In the genomic region with DNA sequence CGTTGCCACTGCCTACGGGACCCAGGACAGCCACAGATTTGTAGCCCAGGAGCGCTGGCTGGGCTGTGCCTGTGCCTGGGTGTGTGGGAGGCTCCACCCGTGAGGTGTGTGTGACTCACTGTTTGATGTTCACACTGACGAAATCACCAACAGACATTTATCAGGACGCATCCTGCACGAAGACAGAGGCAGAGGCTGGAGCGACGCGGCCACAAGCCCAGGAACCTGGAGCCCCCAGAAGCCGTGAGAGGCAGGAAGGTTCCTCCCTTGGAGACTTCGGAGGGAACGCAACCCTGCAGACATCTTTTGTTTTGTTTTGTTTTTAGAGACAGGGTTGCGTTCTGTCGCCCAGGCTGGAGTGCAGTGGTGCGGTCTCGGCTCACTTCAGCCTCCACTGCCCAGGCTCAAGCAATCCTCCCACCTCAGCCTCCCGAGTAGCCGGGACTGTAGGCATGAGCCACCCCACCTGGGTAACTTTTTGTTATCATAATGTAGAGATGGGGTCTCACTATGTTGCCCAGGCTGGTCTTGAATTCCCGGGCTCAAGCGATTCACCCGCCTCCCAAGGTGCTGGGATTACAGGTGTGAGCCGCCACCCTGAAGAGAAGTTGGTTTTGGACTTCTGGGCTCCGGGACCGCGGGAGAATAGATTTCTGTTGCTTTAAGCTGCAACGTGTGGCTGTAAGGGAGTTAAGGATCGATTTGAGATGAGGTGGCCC, we compare ENCODE assay signal across 1 cellular context.
TF ChIP-seq lines count a peak whose summit lies in the region.

No MANE protein-coding gene starts in this region.

TF ChIP-seq in HepG2, 621 proteins besides CTCF, POLR2A, EP300 and RAD21 (continued from another document):
- TF ChIP-seq, protein P1, sequence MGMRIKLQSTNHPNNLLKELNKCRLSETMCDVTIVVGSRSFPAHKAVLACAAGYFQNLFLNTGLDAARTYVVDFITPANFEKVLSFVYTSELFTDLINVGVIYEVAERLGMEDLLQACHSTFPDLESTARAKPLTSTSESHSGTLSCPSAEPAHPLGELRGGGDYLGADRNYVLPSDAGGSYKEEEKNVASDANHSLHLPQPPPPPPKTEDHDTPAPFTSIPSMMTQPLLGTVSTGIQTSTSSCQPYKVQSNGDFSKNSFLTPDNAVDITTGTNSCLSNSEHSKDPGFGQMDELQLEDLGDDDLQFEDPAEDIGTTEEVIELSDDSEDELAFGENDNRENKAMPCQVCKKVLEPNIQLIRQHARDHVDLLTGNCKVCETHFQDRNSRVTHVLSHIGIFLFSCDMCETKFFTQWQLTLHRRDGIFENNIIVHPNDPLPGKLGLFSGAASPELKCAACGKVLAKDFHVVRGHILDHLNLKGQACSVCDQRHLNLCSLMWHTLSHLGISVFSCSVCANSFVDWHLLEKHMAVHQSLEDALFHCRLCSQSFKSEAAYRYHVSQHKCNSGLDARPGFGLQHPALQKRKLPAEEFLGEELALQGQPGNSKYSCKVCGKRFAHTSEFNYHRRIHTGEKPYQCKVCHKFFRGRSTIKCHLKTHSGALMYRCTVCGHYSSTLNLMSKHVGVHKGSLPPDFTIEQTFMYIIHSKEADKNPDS (CRISPR knock-in tag; IDR thresholded peaks at IDR 0.05), result no peak
- TF ChIP-seq BRD4 (CRISPR knock-in tag; IDR thresholded peaks at IDR 0.05) (no peak), FIP1L1 (IDR thresholded peaks at IDR 0.05; ENCODE audit: borderline replicate concordance, insufficient read depth, low read depth, low read length) (0 out of 2 replicates have a peak, but pooled peaks have one; percentile 37), ZNF768 (CRISPR knock-in tag; IDR thresholded peaks at IDR 0.05) (0 out of 2 replicates have a peak, but pooled peaks have one; percentile 24), GFI1 (CRISPR knock-in tag; IDR thresholded peaks at IDR 0.05; ENCODE audit: borderline replicate concordance) (no peak), RARG (CRISPR knock-in tag; IDR thresholded peaks at IDR 0.05; ENCODE audit: low read depth) (no peak), ZMYM3 (CRISPR knock-in tag; IDR thresholded peaks at IDR 0.05) (peak; percentile 23; the same call in 1 of the 2 replicates), TBX3 (IDR thresholded peaks at IDR 0.05; ENCODE audit: borderline replicate concordance) (0 out of 2 replicates have a peak, but pooled peaks have one; percentile 21), HOMEZ (CRISPR knock-in tag; IDR thresholded peaks at IDR 0.05; ENCODE audit: low read depth) (0 out of 2 replicates have a peak, but pooled peaks have one; percentile 17), ZSCAN12 (CRISPR knock-in tag; IDR thresholded peaks at IDR 0.05) (no peak), FOSL1 (CRISPR knock-in tag; IDR thresholded peaks at IDR 0.05; ENCODE audit: borderline replicate concordance) (peak; percentile 48; the same call in 1 of the 2 replicates), ZNF18 (CRISPR knock-in tag; IDR thresholded peaks at IDR 0.05; ENCODE audit: insufficient replicate concordance) (peak; percentile 50), HOXA3 (CRISPR knock-in tag; IDR thresholded peaks at IDR 0.05) (peak; percentile 45; the same call in 1 of the 2 replicates), ZNF841 (CRISPR knock-in tag; IDR thresholded peaks at IDR 0.05; ENCODE audit: borderline replicate concordance) (no peak), ZSCAN22 (CRISPR knock-in tag; IDR thresholded peaks at IDR 0.05) (no peak), HDAC1 (CRISPR knock-in tag; IDR thresholded peaks at IDR 0.05) (0 out of 2 replicates have a peak, but pooled peaks have one; percentile 49), RBFOX2 (IDR thresholded peaks at IDR 0.05; ENCODE audit: low read depth, low read length) (no peak), PREB (CRISPR knock-in tag; IDR thresholded peaks at IDR 0.05) (no peak), SOX6 (IDR thresholded peaks at IDR 0.05) (no peak), SOX6 (CRISPR knock-in tag; IDR thresholded peaks at IDR 0.05) (0 out of 2 replicates have a peak, but pooled peaks have one; percentile 9), PHF20 (CRISPR knock-in tag; IDR thresholded peaks at IDR 0.05) (no peak), RARA (CRISPR knock-in tag; IDR thresholded peaks at IDR 0.05) (no peak), ZFP36L2 (CRISPR knock-in tag; IDR thresholded peaks at IDR 0.05) (no peak), MYPOP (CRISPR knock-in tag; IDR thresholded peaks at IDR 0.05) (no peak), GATAD2A (CRISPR knock-in tag; IDR thresholded peaks at IDR 0.05) (peak; percentile 76), JUND (CRISPR knock-in tag; IDR thresholded peaks at IDR 0.05) (0 out of 2 replicates have a peak, but pooled peaks have one; percentile 46), ZFP90 (CRISPR knock-in tag; IDR thresholded peaks at IDR 0.05; ENCODE audit: borderline replicate concordance) (no peak), TBX2 (CRISPR knock-in tag; IDR thresholded peaks at IDR 0.05; ENCODE audit: borderline replicate concordance) (peak; percentile 45; the same call in 1 of the 2 replicates), ZNF720 (CRISPR knock-in tag; IDR thresholded peaks at IDR 0.05) (no peak), ZNF367 (CRISPR knock-in tag; IDR thresholded peaks at IDR 0.05; ENCODE audit: borderline replicate concordance) (no peak), ZNF121 (CRISPR knock-in tag; IDR thresholded peaks at IDR 0.05) (peak; percentile 95)
- TF ChIP-seq, protein P2, sequence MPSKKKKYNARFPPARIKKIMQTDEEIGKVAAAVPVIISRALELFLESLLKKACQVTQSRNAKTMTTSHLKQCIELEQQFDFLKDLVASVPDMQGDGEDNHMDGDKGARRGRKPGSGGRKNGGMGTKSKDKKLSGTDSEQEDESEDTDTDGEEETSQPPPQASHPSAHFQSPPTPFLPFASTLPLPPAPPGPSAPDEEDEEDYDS (CRISPR knock-in tag; IDR thresholded peaks at IDR 0.05), result no peak
- TF ChIP-seq, protein P3, sequence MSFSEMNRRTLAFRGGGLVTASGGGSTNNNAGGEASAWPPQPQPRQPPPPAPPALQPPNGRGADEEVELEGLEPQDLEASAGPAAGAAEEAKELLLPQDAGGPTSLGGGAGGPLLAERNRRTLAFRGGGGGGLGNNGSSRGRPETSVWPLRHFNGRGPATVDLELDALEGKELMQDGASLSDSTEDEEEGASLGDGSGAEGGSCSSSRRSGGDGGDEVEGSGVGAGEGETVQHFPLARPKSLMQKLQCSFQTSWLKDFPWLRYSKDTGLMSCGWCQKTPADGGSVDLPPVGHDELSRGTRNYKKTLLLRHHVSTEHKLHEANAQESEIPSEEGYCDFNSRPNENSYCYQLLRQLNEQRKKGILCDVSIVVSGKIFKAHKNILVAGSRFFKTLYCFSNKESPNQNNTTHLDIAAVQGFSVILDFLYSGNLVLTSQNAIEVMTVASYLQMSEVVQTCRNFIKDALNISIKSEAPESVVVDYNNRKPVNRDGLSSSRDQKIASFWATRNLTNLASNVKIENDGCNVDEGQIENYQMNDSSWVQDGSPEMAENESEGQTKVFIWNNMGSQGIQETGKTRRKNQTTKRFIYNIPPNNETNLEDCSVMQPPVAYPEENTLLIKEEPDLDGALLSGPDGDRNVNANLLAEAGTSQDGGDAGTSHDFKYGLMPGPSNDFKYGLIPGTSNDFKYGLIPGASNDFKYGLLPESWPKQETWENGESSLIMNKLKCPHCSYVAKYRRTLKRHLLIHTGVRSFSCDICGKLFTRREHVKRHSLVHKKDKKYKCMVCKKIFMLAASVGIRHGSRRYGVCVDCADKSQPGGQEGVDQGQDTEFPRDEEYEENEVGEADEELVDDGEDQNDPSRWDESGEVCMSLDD (CRISPR knock-in tag; IDR thresholded peaks at IDR 0.05; ENCODE audit: borderline replicate concordance), result no peak
- TF ChIP-seq, protein P4, sequence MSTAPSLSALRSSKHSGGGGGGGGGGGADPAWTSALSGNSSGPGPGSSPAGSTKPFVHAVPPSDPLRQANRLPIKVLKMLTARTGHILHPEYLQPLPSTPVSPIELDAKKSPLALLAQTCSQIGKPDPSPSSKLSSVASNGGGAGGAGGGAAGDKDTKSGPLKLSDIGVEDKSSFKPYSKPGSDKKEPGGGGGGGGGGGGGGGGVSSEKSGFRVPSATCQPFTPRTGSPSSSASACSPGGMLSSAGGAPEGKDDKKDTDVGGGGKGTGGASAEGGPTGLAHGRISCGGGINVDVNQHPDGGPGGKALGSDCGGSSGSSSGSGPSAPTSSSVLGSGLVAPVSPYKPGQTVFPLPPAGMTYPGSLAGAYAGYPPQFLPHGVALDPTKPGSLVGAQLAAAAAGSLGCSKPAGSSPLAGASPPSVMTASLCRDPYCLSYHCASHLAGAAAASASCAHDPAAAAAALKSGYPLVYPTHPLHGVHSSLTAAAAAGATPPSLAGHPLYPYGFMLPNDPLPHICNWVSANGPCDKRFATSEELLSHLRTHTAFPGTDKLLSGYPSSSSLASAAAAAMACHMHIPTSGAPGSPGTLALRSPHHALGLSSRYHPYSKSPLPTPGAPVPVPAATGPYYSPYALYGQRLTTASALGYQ (CRISPR knock-in tag; IDR thresholded peaks at IDR 0.05), result no peak
